In genomic region chr6:44090465-44090864, GRCh38 we compare ENCODE assay signal across 35 cellular contexts.
"Had no signal": no experiment of that assay in that cellular context is flagged by ENCODE, and none has a peak within 500 bp of the region (broad histone marks: within the 10 kb centered on the region; RNA-seq: fewer than 3 reads in every experiment).

No MANE protein-coding gene starts in this region.

- H3K36me3 Mint-ChIP-seq: activated CD8-positive, alpha-beta memory T cell treated with anti-CD3 and anti-CD28 coated beads, Interleukin-2, amount 10 ng/mL, durations not matched to agents 7 days and 5 days; activated naive CD4-positive, alpha-beta T cell treated with anti-CD3 and anti-CD28 coated beads, Interleukin-2, amount 10 ng/mL, durations not matched to agents 7 days and 5 days; activated naive CD8-positive, alpha-beta T cell had no signal

- H3K9me3 ChIP-seq: ascending aorta had no signal

- H3K4me3 ChIP-seq: ascending aorta, cardiac muscle cell had no signal

- H3K27me3 Mint-ChIP-seq: activated B cell treated with CpG ODN at 0.5 μM for 24 hours; activated CD4-positive, alpha-beta memory T cell treated with anti-CD3 and anti-CD28 coated beads, Interleukin-2, amount 10 ng/mL, durations not matched to agents 7 days and 5 days; activated CD4-positive, alpha-beta T cell treated with anti-CD3 and anti-CD28 coated beads, Interleukin-2, amount 10 ng/mL, durations not matched to agents 7 days and 5 days; activated CD8-positive, alpha-beta memory T cell treated with anti-CD3 and anti-CD28 coated beads, Interleukin-2, amount 10 ng/mL, durations not matched to agents 7 days and 5 days; activated naive CD4-positive, alpha-beta T cell treated with anti-CD3 and anti-CD28 coated beads, Interleukin-2, amount 10 ng/mL, durations not matched to agents 7 days and 5 days; activated naive CD4-positive, alpha-beta T cell treated with anti-CD3 and anti-CD28 coated beads, Interleukin-2, amount 50 U/mL, for 24 hours; activated naive CD8-positive, alpha-beta T cell; activated T-cell treated with anti-CD3 and anti-CD28 coated beads, Interleukin-2, amount 50 U/mL, for 24 hours; brain; central memory CD8-positive, alpha-beta T cell had no signal

- H3K4me3 Mint-ChIP-seq: activated B cell treated with CpG ODN at 0.5 μM for 24 hours; activated CD4-positive, alpha-beta memory T cell treated with anti-CD3 and anti-CD28 coated beads, Interleukin-2, amount 10 ng/mL, durations not matched to agents 7 days and 5 days; activated CD4-positive, alpha-beta T cell treated with anti-CD3 and anti-CD28 coated beads, Interleukin-2, amount 10 ng/mL, durations not matched to agents 7 days and 5 days; activated CD8-positive, alpha-beta memory T cell treated with anti-CD3 and anti-CD28 coated beads, Interleukin-2, amount 10 ng/mL, durations not matched to agents 7 days and 5 days; activated naive CD4-positive, alpha-beta T cell treated with anti-CD3 and anti-CD28 coated beads, Interleukin-2, amount 10 ng/mL, durations not matched to agents 7 days and 5 days; activated naive CD4-positive, alpha-beta T cell treated with anti-CD3 and anti-CD28 coated beads, Interleukin-2, amount 50 U/mL, for 24 hours; activated naive CD8-positive, alpha-beta T cell; activated T-cell treated with anti-CD3 and anti-CD28 coated beads, Interleukin-2, amount 50 U/mL, for 24 hours; brain; central memory CD8-positive, alpha-beta T cell; T-helper 1 cell treated with Interleukin-12 subunit alpha and Interleukin-12 subunit beta and Interleukin-4 antibody, amounts not matched to agents 30 μg/mL and 1 μg/mL, for 36 hours; T-helper 2 cell treated with Interferon-gamma antibody and Interleukin-4, amounts not matched to agents 5 μg/mL and 100 μg/mL, for 36 hours had no signal

- H3K9me3 Mint-ChIP-seq: activated B cell treated with CpG ODN at 0.5 μM for 24 hours; activated CD4-positive, alpha-beta memory T cell treated with anti-CD3 and anti-CD28 coated beads, Interleukin-2, amount 10 ng/mL, durations not matched to agents 7 days and 5 days; activated CD4-positive, alpha-beta T cell treated with anti-CD3 and anti-CD28 coated beads, Interleukin-2, amount 10 ng/mL, durations not matched to agents 7 days and 5 days; activated naive CD4-positive, alpha-beta T cell treated with anti-CD3 and anti-CD28 coated beads, Interleukin-2, amount 10 ng/mL, durations not matched to agents 7 days and 5 days; activated naive CD4-positive, alpha-beta T cell treated with anti-CD3 and anti-CD28 coated beads, Interleukin-2, amount 50 U/mL, for 24 hours; activated T-cell treated with anti-CD3 and anti-CD28 coated beads, Interleukin-2, amount 50 U/mL, for 24 hours; activated T-helper 2 cell treated with anti-CD3 and anti-CD28 coated beads, Interferon-gamma antibody, Interleukin-2, Interleukin-4, amounts not matched to agents 10 μg/mL and 5 μg/mL and 100 μg/mL, durations not matched to agents 14 hours and 24 hours and 36 hours; brain; central memory CD8-positive, alpha-beta T cell; T-helper 1 cell treated with Interleukin-12 subunit alpha and Interleukin-12 subunit beta and Interleukin-4 antibody, amounts not matched to agents 30 μg/mL and 1 μg/mL, for 36 hours; T-helper 2 cell treated with Interferon-gamma antibody and Interleukin-4, amounts not matched to agents 5 μg/mL and 100 μg/mL, for 36 hours had no signal

- FAIRE-seq: bronchial epithelial cell, TTC549 had no signal

- H3K27ac ChIP-seq: ascending aorta, cardiac muscle cell, VCaP had no signal

- H3K36me3 ChIP-seq: cardiac muscle cell had no signal

- H3K4me1 ChIP-seq: ascending aorta had no signal

- H3K27me3 ChIP-seq: ascending aorta, cardiac muscle cell had no signal

- ATAC-seq: activated CD8-positive, alpha-beta memory T cell treated with anti-CD3 and anti-CD28 coated beads, Interleukin-2, amount 10 ng/mL, durations not matched to agents 7 days and 5 days had no signal

- H3K27ac Mint-ChIP-seq: activated B cell treated with CpG ODN at 0.5 μM for 24 hours; activated CD4-positive, alpha-beta memory T cell treated with anti-CD3 and anti-CD28 coated beads, Interleukin-2, amount 10 ng/mL, durations not matched to agents 7 days and 5 days; activated CD4-positive, alpha-beta T cell treated with anti-CD3 and anti-CD28 coated beads, Interleukin-2, amount 10 ng/mL, durations not matched to agents 7 days and 5 days; activated CD8-positive, alpha-beta memory T cell treated with anti-CD3 and anti-CD28 coated beads, Interleukin-2, amount 10 ng/mL, durations not matched to agents 7 days and 5 days; activated naive CD4-positive, alpha-beta T cell treated with anti-CD3 and anti-CD28 coated beads, Interleukin-2, amount 10 ng/mL, durations not matched to agents 7 days and 5 days; activated naive CD4-positive, alpha-beta T cell treated with anti-CD3 and anti-CD28 coated beads, Interleukin-2, amount 50 U/mL, for 24 hours; activated naive CD8-positive, alpha-beta T cell; activated T-cell treated with anti-CD3 and anti-CD28 coated beads, Interleukin-2, amount 50 U/mL, for 24 hours; activated T-helper 2 cell treated with anti-CD3 and anti-CD28 coated beads, Interferon-gamma antibody, Interleukin-2, Interleukin-4, amounts not matched to agents 10 μg/mL and 5 μg/mL and 100 μg/mL, durations not matched to agents 14 hours and 24 hours and 36 hours; T-helper 1 cell treated with Interleukin-12 subunit alpha and Interleukin-12 subunit beta and Interleukin-4 antibody, amounts not matched to agents 30 μg/mL and 1 μg/mL, for 36 hours; T-helper 2 cell treated with Interferon-gamma antibody and Interleukin-4, amounts not matched to agents 5 μg/mL and 100 μg/mL, for 36 hours had no signal

- DNase-seq: activated B cell treated with CpG ODN at 0.5 μM for 24 hours; activated CD4-positive, alpha-beta memory T cell treated with anti-CD3 and anti-CD28 coated beads, Interleukin-2, amount 10 ng/mL, durations not matched to agents 7 days and 5 days; activated CD4-positive, alpha-beta T cell treated with anti-CD3 and anti-CD28 coated beads for 48 hours; activated CD4-positive, alpha-beta T cell treated with anti-CD3 and anti-CD28 coated beads, Interleukin-2, amount 10 ng/mL, durations not matched to agents 7 days and 5 days; activated CD4-positive, alpha-beta T cell treated with anti-CD3 and anti-CD28 coated beads, Interleukin-2, amount 50 U/mL, for 48 hours; activated CD4-positive, CD25-positive, alpha-beta regulatory T cell treated with anti-CD3 and anti-CD28 coated beads, Interleukin-2, amount 50 U/mL, for 72 hours; activated CD8-positive, alpha-beta memory T cell treated with anti-CD3 and anti-CD28 coated beads for 24 hours; activated CD8-positive, alpha-beta memory T cell treated with anti-CD3 and anti-CD28 coated beads, Interleukin-2, amount 10 ng/mL, durations not matched to agents 7 days and 5 days; activated CD8-positive, alpha-beta memory T cell treated with anti-CD3 and anti-CD28 coated beads, Interleukin-2, amount 50 U/mL, for 48 hours; activated effector memory CD4-positive, alpha-beta T cell treated with Interleukin-2 at 50 U/mL for 16 hours; activated gamma-delta T cell; activated naive CD4-positive, alpha-beta T cell treated with anti-CD3 and anti-CD28 coated beads, Interleukin-2, amount 10 ng/mL, durations not matched to agents 7 days and 5 days; activated naive CD4-positive, alpha-beta T cell treated with Interleukin-2 at 50 U/mL for 16 hours; activated T-cell treated with anti-CD3 and anti-CD28 coated beads, Interleukin-2, amount 50 U/mL, for 24 hours; activated T-cell treated with anti-CD3 and anti-CD28 coated beads, Interleukin-2, amount 50 U/mL, for 48 hours; amygdala; anterior cingulate cortex; caudate nucleus; cerebellar nuclear complex; SW 1271; T-helper 1 cell; T-helper 2 cell; T-helper 9 cell had no signal

- H3K4me1 Mint-ChIP-seq: activated B cell treated with CpG ODN at 0.5 μM for 24 hours; activated CD4-positive, alpha-beta memory T cell treated with anti-CD3 and anti-CD28 coated beads, Interleukin-2, amount 10 ng/mL, durations not matched to agents 7 days and 5 days; activated CD4-positive, alpha-beta T cell treated with anti-CD3 and anti-CD28 coated beads, Interleukin-2, amount 10 ng/mL, durations not matched to agents 7 days and 5 days; activated CD8-positive, alpha-beta memory T cell treated with anti-CD3 and anti-CD28 coated beads, Interleukin-2, amount 10 ng/mL, durations not matched to agents 7 days and 5 days; activated naive CD4-positive, alpha-beta T cell treated with anti-CD3 and anti-CD28 coated beads, Interleukin-2, amount 10 ng/mL, durations not matched to agents 7 days and 5 days; activated naive CD4-positive, alpha-beta T cell treated with anti-CD3 and anti-CD28 coated beads, Interleukin-2, amount 50 U/mL, for 24 hours; central memory CD8-positive, alpha-beta T cell had no signal
